Comparison of ENCODE assay signal across 1 cellular context in the genomic region with DNA sequence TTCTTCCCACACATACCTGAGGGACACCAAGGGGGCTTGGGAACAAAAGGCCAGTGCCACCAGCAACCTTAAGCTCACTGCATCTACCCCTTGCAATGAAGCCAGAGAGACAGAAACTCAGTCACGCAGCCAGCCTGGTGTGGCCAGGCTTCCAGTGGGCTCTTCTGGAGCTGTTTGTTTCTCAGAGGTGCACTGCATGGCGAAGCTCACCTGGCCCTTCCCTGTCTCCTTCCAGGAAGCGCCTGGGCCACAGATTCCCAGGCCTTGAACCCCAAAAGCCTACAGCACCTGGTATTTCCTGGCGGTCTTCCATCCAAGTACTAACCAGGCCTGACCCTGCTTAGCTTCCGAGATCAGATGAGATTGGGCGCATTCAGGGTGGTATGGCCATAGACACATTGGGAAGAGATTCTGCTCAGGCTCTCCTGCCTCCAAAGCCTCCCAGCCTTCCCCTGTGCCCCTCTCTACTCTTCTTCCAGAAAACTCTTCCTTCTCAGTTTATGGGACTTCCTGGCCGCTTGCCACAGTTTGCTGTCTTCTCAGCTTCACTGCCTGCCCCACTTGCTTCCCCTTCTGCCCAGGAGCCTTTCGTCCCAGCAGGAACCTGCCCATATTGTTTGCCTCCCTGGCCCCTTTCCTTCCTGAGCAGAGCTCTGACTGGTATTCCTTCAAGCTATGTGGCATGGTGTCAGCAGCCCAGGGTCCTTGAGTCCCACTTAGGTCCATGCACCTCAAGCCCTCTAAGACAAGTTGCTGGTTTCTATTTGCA.
TF ChIP-seq lines count a peak whose summit lies in the region.

No MANE protein-coding gene starts in this region.

TF ChIP-seq in H1, 55 proteins besides CTCF, POLR2A, EP300 and RAD21:
- TF ChIP-seq SAP30 (IDR thresholded peaks at IDR 0.05; ENCODE audit: insufficient read depth, insufficient replicate concordance, low read length) (no peak), PHF8 (conservative IDR thresholded peaks at IDR 0.05; ENCODE audit: low read depth, low read length) (no peak), JUN (IDR thresholded peaks at IDR 0.05; ENCODE audit: low read depth, low read length) (no peak), CTBP2 (IDR thresholded peaks at IDR 0.05; ENCODE audit: borderline replicate concordance, insufficient read depth, insufficient read length, low read length) (no peak), POLR2AphosphoS5 (IDR thresholded peaks at IDR 0.05; ENCODE audit: low read depth, low read length) (no peak), CEBPB (IDR thresholded peaks at IDR 0.05; ENCODE audit: low read depth, low read length) (no peak), GABPA (IDR thresholded peaks at IDR 0.05; ENCODE audit: borderline replicate concordance, insufficient read depth, low read length) (no peak), EZH2 (IDR thresholded peaks at IDR 0.05; ENCODE audit: low read depth, low read length, severe bottlenecking) (no peak), KDM4A (IDR thresholded peaks at IDR 0.05; ENCODE audit: low read depth, low read length, severe bottlenecking) (no peak), FOSL1 (IDR thresholded peaks at IDR 0.05; ENCODE audit: insufficient read depth, low read depth, low read length) (no peak), GTF2F1 (IDR thresholded peaks at IDR 0.05; ENCODE audit: borderline replicate concordance, low read depth, low read length) (no peak), TEAD4 (IDR thresholded peaks at IDR 0.05; ENCODE audit: low read depth, low read length) (no peak), SUZ12 (IDR thresholded peaks at IDR 0.05; ENCODE audit: low read length) (no peak)
- TF ChIP-seq, protein P1, sequence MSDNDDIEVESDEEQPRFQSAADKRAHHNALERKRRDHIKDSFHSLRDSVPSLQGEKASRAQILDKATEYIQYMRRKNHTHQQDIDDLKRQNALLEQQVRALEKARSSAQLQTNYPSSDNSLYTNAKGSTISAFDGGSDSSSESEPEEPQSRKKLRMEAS (IDR thresholded peaks at IDR 0.05) = no peak
- TF ChIP-seq, protein P2, sequence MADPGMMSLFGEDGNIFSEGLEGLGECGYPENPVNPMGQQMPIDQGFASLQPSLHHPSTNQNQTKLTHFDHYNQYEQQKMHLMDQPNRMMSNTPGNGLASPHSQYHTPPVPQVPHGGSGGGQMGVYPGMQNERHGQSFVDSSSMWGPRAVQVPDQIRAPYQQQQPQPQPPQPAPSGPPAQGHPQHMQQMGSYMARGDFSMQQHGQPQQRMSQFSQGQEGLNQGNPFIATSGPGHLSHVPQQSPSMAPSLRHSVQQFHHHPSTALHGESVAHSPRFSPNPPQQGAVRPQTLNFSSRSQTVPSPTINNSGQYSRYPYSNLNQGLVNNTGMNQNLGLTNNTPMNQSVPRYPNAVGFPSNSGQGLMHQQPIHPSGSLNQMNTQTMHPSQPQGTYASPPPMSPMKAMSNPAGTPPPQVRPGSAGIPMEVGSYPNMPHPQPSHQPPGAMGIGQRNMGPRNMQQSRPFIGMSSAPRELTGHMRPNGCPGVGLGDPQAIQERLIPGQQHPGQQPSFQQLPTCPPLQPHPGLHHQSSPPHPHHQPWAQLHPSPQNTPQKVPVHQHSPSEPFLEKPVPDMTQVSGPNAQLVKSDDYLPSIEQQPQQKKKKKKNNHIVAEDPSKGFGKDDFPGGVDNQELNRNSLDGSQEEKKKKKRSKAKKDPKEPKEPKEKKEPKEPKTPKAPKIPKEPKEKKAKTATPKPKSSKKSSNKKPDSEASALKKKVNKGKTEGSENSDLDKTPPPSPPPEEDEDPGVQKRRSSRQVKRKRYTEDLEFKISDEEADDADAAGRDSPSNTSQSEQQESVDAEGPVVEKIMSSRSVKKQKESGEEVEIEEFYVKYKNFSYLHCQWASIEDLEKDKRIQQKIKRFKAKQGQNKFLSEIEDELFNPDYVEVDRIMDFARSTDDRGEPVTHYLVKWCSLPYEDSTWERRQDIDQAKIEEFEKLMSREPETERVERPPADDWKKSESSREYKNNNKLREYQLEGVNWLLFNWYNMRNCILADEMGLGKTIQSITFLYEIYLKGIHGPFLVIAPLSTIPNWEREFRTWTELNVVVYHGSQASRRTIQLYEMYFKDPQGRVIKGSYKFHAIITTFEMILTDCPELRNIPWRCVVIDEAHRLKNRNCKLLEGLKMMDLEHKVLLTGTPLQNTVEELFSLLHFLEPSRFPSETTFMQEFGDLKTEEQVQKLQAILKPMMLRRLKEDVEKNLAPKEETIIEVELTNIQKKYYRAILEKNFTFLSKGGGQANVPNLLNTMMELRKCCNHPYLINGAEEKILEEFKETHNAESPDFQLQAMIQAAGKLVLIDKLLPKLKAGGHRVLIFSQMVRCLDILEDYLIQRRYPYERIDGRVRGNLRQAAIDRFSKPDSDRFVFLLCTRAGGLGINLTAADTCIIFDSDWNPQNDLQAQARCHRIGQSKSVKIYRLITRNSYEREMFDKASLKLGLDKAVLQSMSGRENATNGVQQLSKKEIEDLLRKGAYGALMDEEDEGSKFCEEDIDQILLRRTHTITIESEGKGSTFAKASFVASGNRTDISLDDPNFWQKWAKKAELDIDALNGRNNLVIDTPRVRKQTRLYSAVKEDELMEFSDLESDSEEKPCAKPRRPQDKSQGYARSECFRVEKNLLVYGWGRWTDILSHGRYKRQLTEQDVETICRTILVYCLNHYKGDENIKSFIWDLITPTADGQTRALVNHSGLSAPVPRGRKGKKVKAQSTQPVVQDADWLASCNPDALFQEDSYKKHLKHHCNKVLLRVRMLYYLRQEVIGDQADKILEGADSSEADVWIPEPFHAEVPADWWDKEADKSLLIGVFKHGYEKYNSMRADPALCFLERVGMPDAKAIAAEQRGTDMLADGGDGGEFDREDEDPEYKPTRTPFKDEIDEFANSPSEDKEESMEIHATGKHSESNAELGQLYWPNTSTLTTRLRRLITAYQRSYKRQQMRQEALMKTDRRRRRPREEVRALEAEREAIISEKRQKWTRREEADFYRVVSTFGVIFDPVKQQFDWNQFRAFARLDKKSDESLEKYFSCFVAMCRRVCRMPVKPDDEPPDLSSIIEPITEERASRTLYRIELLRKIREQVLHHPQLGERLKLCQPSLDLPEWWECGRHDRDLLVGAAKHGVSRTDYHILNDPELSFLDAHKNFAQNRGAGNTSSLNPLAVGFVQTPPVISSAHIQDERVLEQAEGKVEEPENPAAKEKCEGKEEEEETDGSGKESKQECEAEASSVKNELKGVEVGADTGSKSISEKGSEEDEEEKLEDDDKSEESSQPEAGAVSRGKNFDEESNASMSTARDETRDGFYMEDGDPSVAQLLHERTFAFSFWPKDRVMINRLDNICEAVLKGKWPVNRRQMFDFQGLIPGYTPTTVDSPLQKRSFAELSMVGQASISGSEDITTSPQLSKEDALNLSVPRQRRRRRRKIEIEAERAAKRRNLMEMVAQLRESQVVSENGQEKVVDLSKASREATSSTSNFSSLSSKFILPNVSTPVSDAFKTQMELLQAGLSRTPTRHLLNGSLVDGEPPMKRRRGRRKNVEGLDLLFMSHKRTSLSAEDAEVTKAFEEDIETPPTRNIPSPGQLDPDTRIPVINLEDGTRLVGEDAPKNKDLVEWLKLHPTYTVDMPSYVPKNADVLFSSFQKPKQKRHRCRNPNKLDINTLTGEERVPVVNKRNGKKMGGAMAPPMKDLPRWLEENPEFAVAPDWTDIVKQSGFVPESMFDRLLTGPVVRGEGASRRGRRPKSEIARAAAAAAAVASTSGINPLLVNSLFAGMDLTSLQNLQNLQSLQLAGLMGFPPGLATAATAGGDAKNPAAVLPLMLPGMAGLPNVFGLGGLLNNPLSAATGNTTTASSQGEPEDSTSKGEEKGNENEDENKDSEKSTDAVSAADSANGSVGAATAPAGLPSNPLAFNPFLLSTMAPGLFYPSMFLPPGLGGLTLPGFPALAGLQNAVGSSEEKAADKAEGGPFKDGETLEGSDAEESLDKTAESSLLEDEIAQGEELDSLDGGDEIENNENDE (IDR thresholded peaks at IDR 0.05; ENCODE audit: insufficient replicate concordance, low read length) = no peak
